ENCODE assay signal across 14 cellular contexts in the genomic region with DNA sequence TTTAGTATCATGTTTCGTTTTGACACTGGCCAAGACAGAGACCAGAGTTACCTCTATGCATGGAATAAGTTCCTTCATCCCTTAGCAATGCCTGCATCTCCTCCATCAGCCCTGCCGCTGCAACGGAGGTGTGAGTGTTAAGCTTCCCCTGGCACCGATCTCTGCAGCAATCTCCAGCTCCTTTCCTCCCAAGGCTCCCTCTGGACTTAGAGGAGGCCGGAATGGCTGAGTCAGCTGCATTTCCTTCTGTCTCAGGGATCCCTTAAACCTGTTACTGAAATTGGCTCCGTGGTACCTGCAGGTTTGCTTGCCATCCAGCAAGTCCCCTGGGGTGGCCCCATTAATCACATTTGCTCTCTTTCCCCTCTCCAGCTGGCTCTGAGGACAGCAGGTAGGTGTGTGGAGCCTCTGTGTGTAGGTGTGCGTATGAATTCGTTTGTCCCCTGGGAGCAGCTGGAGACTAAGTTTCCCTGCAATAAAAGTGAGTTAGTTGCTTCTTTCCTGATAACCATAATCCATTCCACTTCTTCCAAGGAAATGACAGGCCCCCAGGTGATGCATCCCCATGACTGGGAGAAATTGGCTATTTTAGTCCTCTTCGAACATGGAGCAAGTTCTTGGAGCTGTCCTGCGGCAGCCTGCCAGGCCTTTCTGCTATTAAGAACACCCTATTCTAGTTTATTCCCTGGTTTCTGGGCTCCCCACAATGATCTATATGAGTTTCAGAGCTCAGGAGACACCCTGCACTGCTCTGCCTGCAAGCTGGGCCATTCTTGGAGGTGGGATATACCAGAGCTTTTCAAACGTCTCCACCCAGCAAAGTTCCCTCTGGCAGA.
DNase-seq lines count a peak whose midpoint lies in the region; ATAC-seq lines count a peak whose summit lies in the region.
"Had no signal": no experiment of that assay in that cellular context is flagged by ENCODE, and none has a peak within 500 bp of the region (broad histone marks: within the 10 kb centered on the region; RNA-seq: fewer than 3 reads in every experiment).

No MANE protein-coding gene starts in this region.

- DNase-seq in Right ventricle myocardium superior (no peak), cardiac septum (ENCODE audit: low spot score) (no peak), NCI-H2081 (lab: John Stamatoyannopoulos, UW) (peak; percentile 67 to 91), astrocyte of the hippocampus (ENCODE audit: low read depth, low spot score) (peak; percentile 38), retina (peak; percentile 23), midbrain (lab: John Stamatoyannopoulos, UW) (no peak), 8988T (no peak), NOMO-1 treated with DMSO at 0.1 percent for 48 hours (lab: John Stamatoyannopoulos, UW; ENCODE audit: unreplicated experiment) (no peak)
- DNase-seq: activated CD4-positive, alpha-beta T cell treated with anti-CD3 and anti-CD28 coated beads for 48 hours; activated naive CD4-positive, alpha-beta T cell treated with anti-CD3 and anti-CD28 coated beads, Interleukin-2, amount 50 U/mL, for 16 hours; brain microvascular endothelial cell; Caco-2; HFFc6; SJCRH30 had no signal

- intact Hi-C loops in Right ventricle myocardium superior (cut with DNase I), result no loop called here
- intact Hi-C loops in cardiac septum (cut with DNase I), result no loop called here

- ATAC-seq in Right ventricle myocardium superior (ENCODE audit: poor library complexity), result peak; percentile 44

Comparison
In these comparisons a context has a peak if more than half of its experiments do, and no peak if none do; other contexts are left out.
1. DNase-seq: peak in NCI-H2081 (2 of 2), astrocyte of the hippocampus (single experiment) and retina (single experiment); none in Right ventricle myocardium superior (single experiment), cardiac septum (single experiment), midbrain (single experiment), 8988T (single experiment) and NOMO-1 treated with DMSO at 0.1 percent for 48 hours (single experiment).